8 cellular contexts compared by ENCODE assay signal in the genomic region with DNA sequence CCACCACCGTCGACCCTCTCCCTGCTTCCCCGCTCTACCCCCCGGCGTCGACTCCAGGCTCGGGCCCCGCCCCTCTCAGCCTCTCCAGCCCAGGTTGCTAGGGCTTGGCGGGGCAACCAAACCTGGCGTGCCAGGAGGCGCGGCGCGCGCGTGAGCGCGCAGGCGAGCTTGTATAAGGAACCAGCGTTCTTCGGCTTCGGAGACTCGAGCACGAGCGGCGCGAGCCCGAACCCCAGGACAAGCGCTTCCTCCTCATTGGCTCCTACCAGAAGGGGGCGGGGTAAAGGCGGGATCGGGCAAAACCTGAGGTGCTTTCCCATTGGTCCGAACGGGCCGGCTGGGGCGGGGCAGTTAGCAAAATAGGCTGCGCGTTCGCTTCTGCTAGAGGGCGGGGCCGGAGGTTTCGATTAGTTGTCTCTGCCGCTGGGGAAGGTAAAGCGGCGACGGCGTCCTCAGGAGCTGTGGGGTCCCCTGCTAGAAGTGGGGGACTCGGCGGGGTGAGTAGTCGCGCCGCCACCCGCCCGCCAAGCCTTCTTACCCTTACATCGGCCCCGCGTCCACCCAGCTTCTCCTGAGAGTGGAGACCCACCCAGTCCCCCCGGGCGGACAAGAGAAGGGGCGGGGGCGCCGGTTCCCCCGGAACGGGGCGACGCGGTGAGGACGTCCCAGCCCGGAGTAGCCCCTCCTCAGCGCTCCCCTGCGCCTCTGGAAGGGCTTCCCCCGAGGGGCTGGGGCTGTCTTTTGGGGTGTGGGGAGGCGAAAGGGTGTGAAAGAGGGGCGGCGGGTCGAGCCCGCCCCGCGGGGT. TPM values are rescaled to one million over a fixed set of nuclear protein-coding genes. Genes with fewer than 3 reads are reported as not detected.
DNase-seq lines count a peak whose midpoint lies in the region; ATAC-seq and TF ChIP-seq lines count a peak whose summit lies in the region.

Gene CDKL5, plus strand, starts transcription at position 410 of the 805 bp plus-strand sequence. CDS start 81,489 bp downstream, outside the sequence.

- no peaks in the 10 kb centered on the region for H3K79me1 ChIP-seq in H9 (ENCODE audit: insufficient read depth, low read depth, low read length, poor library complexity, severe bottlenecking)

- H3K4ac ChIP-seq in H9 (ENCODE audit: low read depth, low read length): no peak within 1 kb of the TSS

- WGBS in H9 (ENCODE audit: extremely low coverage, insufficient read length, low lambda C conversion rate): no CpG with 5 or more reads among the region's 79 CpGs

- peak; percentile 81 to 89 for ATAC-seq in naive thymus-derived CD8-positive, alpha-beta T cell
- peak; percentile 96 for ATAC-seq in stimulated activated memory B cell treated with anti-CD40 and anti-IgM and Interleukin-4, amounts not matched to agents 10 μg/mL and 1 μg/mL and 100 μg/mL, for 72 hours

- no peak within 1 kb of the TSS for H3K56ac ChIP-seq in H9 (ENCODE audit: insufficient read length, low read depth, low read length)

- DNase-seq in EL: peak; percentile 94
- DNase-seq in H9: peak; percentile 98
- DNase-seq in M059J (ENCODE audit: low read depth): peak; percentile 97
- peak; percentile 93 for DNase-seq in activated effector memory CD4-positive, alpha-beta T cell treated with Interleukin-2 at 50 U/mL for 16 hours
- peak; percentile 96 for DNase-seq in fibroblast of pulmonary artery (ENCODE audit: low read depth)
- peak; percentile 85 to 99 (median 96) for DNase-seq in naive thymus-derived CD8-positive, alpha-beta T cell

- no peak within 1 kb of the TSS for H2BK20ac ChIP-seq in H9 (ENCODE audit: low read depth, low read length, poor library complexity, severe bottlenecking)

- peak within 1 kb of the TSS; percentile 80 to 89 for H3K4me3 Mint-ChIP-seq in H9
- H3K4me3 Mint-ChIP-seq in naive thymus-derived CD8-positive, alpha-beta T cell: peak within 1 kb of the TSS; percentile 85 to 98 (median 91)
- H3K4me3 Mint-ChIP-seq in stimulated activated memory B cell treated with anti-CD40 and anti-IgM and Interleukin-4, amounts not matched to agents 10 μg/mL and 1 μg/mL and 100 μg/mL, for 72 hours: peak within 1 kb of the TSS; percentile 84

- peak within 1 kb of the TSS; percentile 68 for H3K4me3 ChIP-seq in fibroblast of pulmonary artery (replicated peaks; ENCODE audit: low read depth, low read length)

- no peak within 1 kb of the TSS for H4K91ac ChIP-seq in H9 (ENCODE audit: insufficient read length, low read depth, low read length)

- H2AK5ac ChIP-seq in H9 (ENCODE audit: insufficient read length, low read length): no peak within 1 kb of the TSS

- POLR2A ChIA-PET in naive thymus-derived CD8-positive, alpha-beta T cell (lab: Charles Lee): interaction anchor here (1.1 to 1.4 kb wide), 4 partner anchors 250 to 1347 kb away, joined by 3 to 6 read pairs (median 4); partner anchors contain the start of gene SCML1

- no peaks in the 10 kb centered on the region; the same call in 1 of the 2 replicates for H3K79me2 ChIP-seq in H9 (ENCODE audit: insufficient read depth, low read length)

- H2BK5ac ChIP-seq in H9 (ENCODE audit: insufficient read length, low read length): no peak within 1 kb of the TSS

- H3K9ac ChIP-seq in H9 (ENCODE audit: extremely low read depth, insufficient read length, low read length): peak within 1 kb of the TSS; percentile 54

- no peaks in the 10 kb centered on the region for H3K23me2 ChIP-seq in H9 (ENCODE audit: insufficient read length, low read depth, low read length, poor library complexity, severe bottlenecking)

- H2BK120ac ChIP-seq in H9 (ENCODE audit: low read depth, low read length, poor library complexity, severe bottlenecking): no peak within 1 kb of the TSS

- TF ChIP-seq CTCF in H9 (conservative IDR thresholded peaks at IDR 0.05): no peak
- no peak for TF ChIP-seq CTCF in fibroblast of pulmonary artery (IDR thresholded peaks at IDR 0.05; ENCODE audit: low read length, missing control alignments)

- H3K27ac Mint-ChIP-seq in H9: peak within 1 kb of the TSS; percentile 72 to 87 (median 82); a peak in 5 of 7 replicates
- peak within 1 kb of the TSS; percentile 75 to 97 (median 92) for H3K27ac Mint-ChIP-seq in naive thymus-derived CD8-positive, alpha-beta T cell
- H3K27ac Mint-ChIP-seq in stimulated activated memory B cell treated with anti-CD40 and anti-IgM and Interleukin-4, amounts not matched to agents 10 μg/mL and 1 μg/mL and 100 μg/mL, for 72 hours: peak within 1 kb of the TSS; percentile 73

- H3K36me3 Mint-ChIP-seq in H9 (ENCODE audit: insufficient read depth in 1 of 3, low read depth in 3 of 3): peaks cover 5 to 8% (median 6%) of the 10 kb centered on the region in 3 experiments; a peak in 5 of 7 replicates
- no peaks in the 10 kb centered on the region for H3K36me3 Mint-ChIP-seq in naive thymus-derived CD8-positive, alpha-beta T cell
- no peaks in the 10 kb centered on the region for H3K36me3 Mint-ChIP-seq in stimulated activated memory B cell treated with anti-CD40 and anti-IgM and Interleukin-4, amounts not matched to agents 10 μg/mL and 1 μg/mL and 100 μg/mL, for 72 hours

- no peaks in the 10 kb centered on the region for H3K27me3 Mint-ChIP-seq in H9 (ENCODE audit: low read depth)
- peaks cover 0 to 2% (median 0%) of the 10 kb centered on the region in 5 donors for H3K27me3 Mint-ChIP-seq in naive thymus-derived CD8-positive, alpha-beta T cell
- no peaks in the 10 kb centered on the region for H3K27me3 Mint-ChIP-seq in stimulated activated memory B cell treated with anti-CD40 and anti-IgM and Interleukin-4, amounts not matched to agents 10 μg/mL and 1 μg/mL and 100 μg/mL, for 72 hours

- TF ChIP-seq POLR2A in Raji (IDR thresholded peaks at IDR 0.05; ENCODE audit: insufficient read depth, low read depth, low read length): peak; percentile 43; the same call in 1 of the 2 replicates

- no peak within 1 kb of the TSS for H4K8ac ChIP-seq in H9 (replicated peaks; ENCODE audit: insufficient read length, low read depth, low read length)

- no peak within 1 kb of the TSS for H3T11ph ChIP-seq in H9 (ENCODE audit: low read length)

- H3K9me3 ChIP-seq in H9 (ENCODE audit: control insufficient read depth, low read depth, low read length): peaks cover 21% of the 10 kb centered on the region

- H4K5ac ChIP-seq in H9 (ENCODE audit: insufficient read length, low read depth, low read length): no peak within 1 kb of the TSS

- H3K9me3 Mint-ChIP-seq in H9: peaks cover 57 to 65% of the 10 kb centered on the region in 2 experiments
- no peaks in the 10 kb centered on the region for H3K9me3 Mint-ChIP-seq in naive thymus-derived CD8-positive, alpha-beta T cell
- no peaks in the 10 kb centered on the region for H3K9me3 Mint-ChIP-seq in stimulated activated memory B cell treated with anti-CD40 and anti-IgM and Interleukin-4, amounts not matched to agents 10 μg/mL and 1 μg/mL and 100 μg/mL, for 72 hours

- peaks cover 13 to 15% of the 10 kb centered on the region in 2 experiments for H3K4me1 Mint-ChIP-seq in H9
- peaks cover 1 to 20% (median 12%) of the 10 kb centered on the region in 4 donors for H3K4me1 Mint-ChIP-seq in naive thymus-derived CD8-positive, alpha-beta T cell
- H3K4me1 Mint-ChIP-seq in stimulated activated memory B cell treated with anti-CD40 and anti-IgM and Interleukin-4, amounts not matched to agents 10 μg/mL and 1 μg/mL and 100 μg/mL, for 72 hours: peaks cover 9% of the 10 kb centered on the region

- no peak within 1 kb of the TSS for H3K27ac ChIP-seq in H9 (ENCODE audit: insufficient read length, low read depth, low read length)

- H3K14ac ChIP-seq in H9 (ENCODE audit: insufficient read depth, low read length): no peak within 1 kb of the TSS; the same call in 1 of the 2 replicates

- no peak within 1 kb of the TSS for H2AFZ ChIP-seq in H9 (ENCODE audit: low read length)

- no peak within 1 kb of the TSS for H2BK15ac ChIP-seq in H9 (ENCODE audit: low read depth, low read length)

- no peaks in the 10 kb centered on the region for H3K27me3 ChIP-seq in H9 (ENCODE audit: insufficient read depth, low read length)

- H3K23ac ChIP-seq in H9 (ENCODE audit: insufficient read length, low read depth, low read length): no peak within 1 kb of the TSS

- no peak within 1 kb of the TSS for H3K18ac ChIP-seq in H9 (ENCODE audit: insufficient read length, low read depth, low read length)

- no peaks in the 10 kb centered on the region for H4K20me1 ChIP-seq in H9 (ENCODE audit: control insufficient read depth, insufficient read depth, insufficient read length)

- H2BK12ac ChIP-seq in H9 (ENCODE audit: insufficient read length, low read depth, low read length): no peak within 1 kb of the TSS

- H3K4me2 ChIP-seq in H9 (ENCODE audit: insufficient read depth, insufficient read length, low read length): peak within 1 kb of the TSS; percentile 86

- no peaks in the 10 kb centered on the region for H3K4me1 ChIP-seq in H9 (ENCODE audit: insufficient read depth, low read length)

RNA-seq across cellular contexts. Expression of gene CDKL5, which starts in this region (rescaled TPM):
- 16.9 and 19.5 TPM in 2 replicates for total RNA-seq in H9 (2021)
- total RNA-seq in M059J (2014; rRNA removed; shearing (Covaris generic)): 3.0 and 4.4 TPM in 2 replicates
- 1 to 10 TPM; 5.5 to 5.6 TPM for total RNA-seq in naive thymus-derived CD8-positive, alpha-beta T cell
- 1 to 10 TPM in 1 of 3 donors, under 1 TPM in 2; 0.74 to 1.3 (median 0.95) TPM for polyA plus RNA-seq in naive thymus-derived CD8-positive, alpha-beta T cell
